8 cellular contexts compared by ENCODE assay signal in genomic region chr7:133854739-133855138, GRCh38.
DNase-seq lines count a peak whose midpoint lies in the region; ATAC-seq and TF ChIP-seq lines count a peak whose summit lies in the region.

No MANE protein-coding gene starts in this region.

- TF ChIP-seq CTCF in lower lobe of right lung (IDR thresholded peaks at IDR 0.05) = peak; percentile 33
- TF ChIP-seq CTCF in CD8-positive, alpha-beta T cell (IDR thresholded peaks at IDR 0.05) = no peak

- no peak overlapping the region for H3K27ac ChIP-seq in lower lobe of right lung
- H3K27ac ChIP-seq in CD8-positive, alpha-beta T cell (ENCODE audit: low read depth, low read length) = no peak overlapping the region

- no peak overlapping the region for H3K4me3 ChIP-seq in lower lobe of right lung
- no peak overlapping the region for H3K4me3 ChIP-seq in CD8-positive, alpha-beta T cell (ENCODE audit: low read depth, low read length)

- H3K4me1 Mint-ChIP-seq in activated T-cell treated with anti-CD3 and anti-CD28 coated beads, Interleukin-2, amount 50 U/mL, for 72 hours (ENCODE audit: low read depth) = no peaks in the 10 kb centered on the region
- peaks cover 2% of the 10 kb centered on the region for H3K4me1 Mint-ChIP-seq in CD8-positive, alpha-beta T cell (ENCODE audit: low read depth)
- H3K4me1 Mint-ChIP-seq in activated T-cell treated with anti-CD3 and anti-CD28 coated beads, Interleukin-2, amount 50 U/mL, for 4 hours (ENCODE audit: low read depth) = no peaks in the 10 kb centered on the region

- no peak for DNase-seq in activated T-cell treated with anti-CD3 and anti-CD28 coated beads, Interleukin-2, amount 50 U/mL, for 72 hours
- DNase-seq in activated T-cell treated with anti-CD3 and anti-CD28 coated beads for 4 hours (no peak), NCI-H2029 treated with DMSO at 0.1 percent for 48 hours (lab: John Stamatoyannopoulos, UW) (peak; percentile 7), amniotic stem cell (lab: John Stamatoyannopoulos, UW) (peak; percentile 3), lower lobe of right lung (no peak)
- no peak for DNase-seq in CD8-positive, alpha-beta T cell
- no peak for DNase-seq in activated T-cell treated with anti-CD3 and anti-CD28 coated beads, Interleukin-2, amount 50 U/mL, for 4 hours

- no peak for ATAC-seq in activated T-cell treated with anti-CD3 and anti-CD28 coated beads, Interleukin-2, amount 50 U/mL, for 72 hours (replicated peaks in 1 of 2)
- ATAC-seq in lower lobe of right lung (no peak), HG02759 (IDR thresholded peaks at IDR 0.05; ENCODE audit: unreplicated experiment) (no peak)
- no peak for ATAC-seq in CD8-positive, alpha-beta T cell
- ATAC-seq in activated T-cell treated with anti-CD3 and anti-CD28 coated beads, Interleukin-2, amount 50 U/mL, for 4 hours = no peak

- no peak overlapping the region for H3K4me3 Mint-ChIP-seq in activated T-cell treated with anti-CD3 and anti-CD28 coated beads, Interleukin-2, amount 50 U/mL, for 72 hours
- no peak overlapping the region for H3K4me3 Mint-ChIP-seq in CD8-positive, alpha-beta T cell
- H3K4me3 Mint-ChIP-seq in activated T-cell treated with anti-CD3 and anti-CD28 coated beads, Interleukin-2, amount 50 U/mL, for 4 hours = no peak overlapping the region

- POLR2A ChIA-PET in CD8-positive, alpha-beta T cell (lab: Charles Lee) = interaction anchor here (0.6 kb wide), 1 partner anchor 1182 kb away, joined by 3 read pairs; no protein-coding TSS in a partner anchor

- no peaks in the 10 kb centered on the region for H3K27me3 Mint-ChIP-seq in activated T-cell treated with anti-CD3 and anti-CD28 coated beads, Interleukin-2, amount 50 U/mL, for 72 hours (ENCODE audit: low read depth)
- no peaks in the 10 kb centered on the region for H3K27me3 Mint-ChIP-seq in CD8-positive, alpha-beta T cell (ENCODE audit: low read depth)
- H3K27me3 Mint-ChIP-seq in activated T-cell treated with anti-CD3 and anti-CD28 coated beads, Interleukin-2, amount 50 U/mL, for 4 hours (ENCODE audit: low read depth) = no peaks in the 10 kb centered on the region

- H3K27me3 ChIP-seq in lower lobe of right lung (ENCODE audit: low read depth) = no peaks in the 10 kb centered on the region
- H3K27me3 ChIP-seq in CD8-positive, alpha-beta T cell (ENCODE audit: insufficient read depth, low read length) = no peaks in the 10 kb centered on the region

- no peaks in the 10 kb centered on the region for H3K9me3 Mint-ChIP-seq in activated T-cell treated with anti-CD3 and anti-CD28 coated beads, Interleukin-2, amount 50 U/mL, for 72 hours
- H3K9me3 Mint-ChIP-seq in CD8-positive, alpha-beta T cell = no peaks in the 10 kb centered on the region
- no peaks in the 10 kb centered on the region for H3K9me3 Mint-ChIP-seq in activated T-cell treated with anti-CD3 and anti-CD28 coated beads, Interleukin-2, amount 50 U/mL, for 4 hours

- H3K27ac Mint-ChIP-seq in activated T-cell treated with anti-CD3 and anti-CD28 coated beads, Interleukin-2, amount 50 U/mL, for 72 hours = peak overlapping the region; percentile 51
- H3K27ac Mint-ChIP-seq in CD8-positive, alpha-beta T cell = no peak overlapping the region

- CTCF ChIA-PET in CD8-positive, alpha-beta T cell (lab: Charles Lee) = interaction anchor here (1.2 to 1.5 kb wide), 3 partner anchors 11 to 146 kb away, joined by 3 read pairs; no protein-coding TSS in a partner anchor

- intact Hi-C loops in lower lobe of right lung (cut with DNase I) = no loop called here
- intact Hi-C loops in CD8-positive, alpha-beta T cell (cut with DNase I, micrococcal nuclease) = no loop called here

- H3K36me3 Mint-ChIP-seq in activated T-cell treated with anti-CD3 and anti-CD28 coated beads, Interleukin-2, amount 50 U/mL, for 72 hours (ENCODE audit: insufficient read depth in 2 of 2) = peaks cover 0 to 1% of the 10 kb centered on the region in 2 donors
- H3K36me3 Mint-ChIP-seq in CD8-positive, alpha-beta T cell = no peaks in the 10 kb centered on the region
- peaks cover 8% of the 10 kb centered on the region for H3K36me3 Mint-ChIP-seq in activated T-cell treated with anti-CD3 and anti-CD28 coated beads, Interleukin-2, amount 50 U/mL, for 4 hours (ENCODE audit: insufficient read depth)

- no peaks in the 10 kb centered on the region for H3K4me1 ChIP-seq in lower lobe of right lung
- no peaks in the 10 kb centered on the region for H3K4me1 ChIP-seq in CD8-positive, alpha-beta T cell (ENCODE audit: insufficient read depth, low read length)

- H3K36me3 ChIP-seq in lower lobe of right lung = no peaks in the 10 kb centered on the region
- no peaks in the 10 kb centered on the region for H3K36me3 ChIP-seq in CD8-positive, alpha-beta T cell (ENCODE audit: insufficient read depth, low read length)

- no peaks in the 10 kb centered on the region for H3K9me3 ChIP-seq in lower lobe of right lung
- H3K9me3 ChIP-seq in CD8-positive, alpha-beta T cell (ENCODE audit: low read length) = no peaks in the 10 kb centered on the region

Comparison
In these comparisons a context has a peak if more than half of its experiments do, and no peak if none do; other contexts are left out.
1. DNase-seq: peak in NCI-H2029 treated with DMSO at 0.1 percent for 48 hours (single experiment) and amniotic stem cell (single experiment); none in activated T-cell treated with anti-CD3 and anti-CD28 coated beads, Interleukin-2, amount 50 U/mL, for 72 hours (0 of 2), activated T-cell treated with anti-CD3 and anti-CD28 coated beads for 4 hours (single experiment), lower lobe of right lung (single experiment), CD8-positive, alpha-beta T cell (0 of 7) and activated T-cell treated with anti-CD3 and anti-CD28 coated beads, Interleukin-2, amount 50 U/mL, for 4 hours (single experiment).